ENCODE assay signal across 7 cellular contexts in the genomic region with DNA sequence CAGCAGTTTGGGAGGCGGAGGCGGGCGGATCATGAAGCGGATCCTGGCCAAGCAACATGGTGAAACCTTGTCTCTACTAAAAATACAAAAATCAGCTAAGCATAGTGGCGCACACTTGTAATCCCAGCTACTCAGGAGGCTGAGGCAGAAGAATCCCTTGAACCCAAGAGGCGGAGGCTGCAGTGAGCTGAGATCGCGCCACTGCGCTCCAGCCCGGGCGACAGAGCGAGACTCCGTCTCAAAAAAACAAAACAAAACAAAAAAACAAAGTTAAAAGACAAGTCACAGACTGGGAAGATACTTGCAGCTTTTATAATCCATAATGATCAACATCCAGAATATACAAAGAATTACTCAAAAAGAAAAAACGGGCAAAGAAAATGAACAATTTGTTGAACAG. TPM values are rescaled to one million over a fixed set of nuclear protein-coding genes. Genes with fewer than 3 reads are reported as not detected.
"Had no signal": no experiment of that assay in that cellular context is flagged by ENCODE, and none has a peak within 500 bp of the region (broad histone marks: within the 10 kb centered on the region; RNA-seq: fewer than 3 reads in every experiment).

No MANE protein-coding gene starts in this region.

RNA-seq across cellular contexts. Expression of a gene that starts 57.2 kb away (rescaled TPM):
- total RNA-seq: left cardiac atrium, left lobe of liver, left ventricle myocardium inferior, left ventricle myocardium superior, liver, mesenteric fat pad, myocyte had no signal
